In the genomic region with DNA sequence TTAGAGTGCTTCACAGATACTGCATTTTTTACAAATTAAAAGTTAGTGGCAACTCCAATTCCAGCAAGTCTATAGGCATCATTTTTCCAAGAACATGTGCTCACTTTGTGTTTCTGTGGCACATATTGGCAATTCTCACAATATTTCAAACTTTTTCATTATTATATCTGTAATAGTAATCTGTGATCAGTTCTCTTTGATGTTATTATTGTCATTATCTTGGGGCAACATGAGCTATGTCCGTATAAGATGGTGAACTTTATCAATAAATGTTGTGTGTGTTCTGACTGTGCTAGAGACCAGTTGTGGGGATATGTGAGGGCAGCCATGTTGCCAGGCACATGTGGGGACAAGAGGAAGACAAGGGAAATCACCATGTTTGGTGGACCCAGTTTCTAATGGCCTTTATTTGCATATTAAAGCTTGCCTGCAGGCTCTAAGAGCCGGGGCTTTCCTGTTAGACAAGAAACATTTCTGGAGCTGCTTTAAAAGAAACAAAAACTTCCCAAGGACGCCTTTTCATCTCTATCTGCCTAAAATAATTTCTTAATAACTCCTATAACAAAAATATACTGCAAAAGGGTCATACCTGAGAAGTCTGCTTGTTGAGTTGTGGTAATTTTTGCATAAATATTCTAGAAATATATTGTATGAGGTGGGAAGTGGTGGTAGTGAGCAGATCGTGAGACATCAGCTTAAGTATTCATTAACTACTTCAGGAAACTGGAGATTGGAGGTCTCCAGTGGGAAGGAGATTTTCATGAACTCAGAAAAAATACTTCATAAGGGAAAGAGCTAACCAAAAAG, we compare ENCODE assay signal across 12 cellular contexts. TPM values are rescaled to one million over a fixed set of nuclear protein-coding genes. Genes with fewer than 3 reads are reported as not detected.
DNase-seq lines count a peak whose midpoint lies in the region; ATAC-seq and TF ChIP-seq lines count a peak whose summit lies in the region.
"Had no signal": no experiment of that assay in that cellular context is flagged by ENCODE, and none has a peak within 500 bp of the region (broad histone marks: within the 10 kb centered on the region; RNA-seq: fewer than 3 reads in every experiment).

No MANE protein-coding gene starts in this region.

- H4K20me1 ChIP-seq in SU-DHL-6 (ENCODE audit: low read depth, low read length) = no peaks in the 10 kb centered on the region

- no peaks in the 10 kb centered on the region for H3K4me1 ChIP-seq in left lung

- H3K9ac ChIP-seq in SU-DHL-6 (ENCODE audit: low read length) = peak overlapping the region; percentile 25; the same call in 1 of the 2 replicates

- in situ Hi-C loops in GM13977 (cut with MboI; ENCODE audit: low pct_unique_long_range_greater_than_20kb, low sequenced_read_pairs, unreplicated experiment) = no loop called here

- peak overlapping the region; percentile 60 for H3K27ac ChIP-seq in SU-DHL-6 (ENCODE audit: low read depth, low read length)
- no peak overlapping the region for H3K27ac ChIP-seq in left lung

- peak overlapping the region; percentile 19 for H3K4me3 ChIP-seq in SU-DHL-6 (ENCODE audit: insufficient read depth, low read length, poor library complexity, severe bottlenecking)
- H3K4me3 ChIP-seq in left lung = no peak overlapping the region

- ATAC-seq in GM21360 (IDR thresholded peaks at IDR 0.05; ENCODE audit: unreplicated experiment) (peak; percentile 100), HG03060 (IDR thresholded peaks at IDR 0.05; ENCODE audit: low read depth, unreplicated experiment) (peak; percentile 96), left lung (no peak)
- ATAC-seq: activated CD8-positive, alpha-beta T cell treated with anti-CD3 and anti-CD28 coated beads, Interleukin-2, amount 10 ng/mL, durations not matched to agents 7 days and 5 days had no signal

- H3K79me2 ChIP-seq in SU-DHL-6 (ENCODE audit: insufficient read depth, low read length) = no peaks in the 10 kb centered on the region; the same call in 1 of the 2 replicates

- H2AFZ ChIP-seq in SU-DHL-6 (ENCODE audit: low read depth, low read length, severe bottlenecking) = peak overlapping the region; percentile 29

- H3K9me2 ChIP-seq in SU-DHL-6 (replicated peaks; ENCODE audit: insufficient read depth, low read length) = no peaks in the 10 kb centered on the region

- intact Hi-C loops in left lung (cut with DNase I) = no loop called here

- H3K36me3 ChIP-seq in SU-DHL-6 (ENCODE audit: low read length) (no peaks in the 10 kb centered on the region), left lung (no peaks in the 10 kb centered on the region)

- H3K27me3 ChIP-seq in SU-DHL-6 (ENCODE audit: low read length) (no peaks in the 10 kb centered on the region), left lung (no peaks in the 10 kb centered on the region)

- DNase-seq in GM13977 (ENCODE audit: low spot score) (peak; percentile 16), AG20443 (ENCODE audit: low spot score) (no peak), NCI-H510A (lab: John Stamatoyannopoulos, UW) (no peak), left lung (no peak), NCI-H82 treated with DMSO at 0.1 percent for 48 hours (lab: John Stamatoyannopoulos, UW; ENCODE audit: unreplicated experiment) (no peak)
- DNase-seq: activated CD8-positive, alpha-beta T cell treated with anti-CD3 and anti-CD28 coated beads, Interleukin-2, amount 10 ng/mL, durations not matched to agents 7 days and 5 days; C1 segment of cervical spinal cord; GOT3; NCI-H1105 treated with DMSO at 0.1 percent for 48 hours had no signal

- H3K9me3 ChIP-seq in SU-DHL-6 (ENCODE audit: insufficient read depth, low read length) (no peaks in the 10 kb centered on the region), left lung (no peaks in the 10 kb centered on the region)

- H3K4me2 ChIP-seq in SU-DHL-6 (ENCODE audit: low read depth, low read length, poor library complexity, severe bottlenecking) = peak overlapping the region; percentile 59

- TF ChIP-seq CTCF in GM13977 (IDR thresholded peaks at IDR 0.05; ENCODE audit: extremely low read depth, insufficient read depth, missing control alignments) (no peak), SU-DHL-6 (IDR thresholded peaks at IDR 0.05; ENCODE audit: insufficient read depth, low read length, poor library complexity, severe bottlenecking) (no peak), left lung (IDR thresholded peaks at IDR 0.05) (no peak)

- H3F3A ChIP-seq in SU-DHL-6 (ENCODE audit: insufficient read depth) = no peaks in the 10 kb centered on the region

RNA-seq across cellular contexts. Expression of a gene that starts 37.2 kb away (rescaled TPM):
- total RNA-seq in left lung = 10 to 100 TPM in 1 of 2 donors, 1 to 10 TPM in 1; 7.1 to 29.7 TPM
- total RNA-seq: activated CD8-positive, alpha-beta T cell treated with anti-CD3 and anti-CD28 coated beads, Interleukin-2, amount 10 ng/mL, durations not matched to agents 7 days and 5 days had no signal
